1 cellular context compared by ENCODE assay signal in genomic region chr6:26351544-26351953, GRCh38.
TF ChIP-seq lines count a peak whose summit lies in the region.

No MANE protein-coding gene starts in this region.

TF ChIP-seq in K562, 482 proteins besides CTCF, POLR2A, EP300 and RAD21 (continued from another document and continues in another):
- TF ChIP-seq ZNF512 (tag; IDR thresholded peaks at IDR 0.05) = no peak
- TF ChIP-seq MECOM (CRISPR knock-in tag; IDR thresholded peaks at IDR 0.05) = peak; percentile 96
- no peak for TF ChIP-seq STAG1 (CRISPR knock-in tag; IDR thresholded peaks at IDR 0.05; ENCODE audit: borderline replicate concordance)
- no peak for TF ChIP-seq KAT2B (IDR thresholded peaks at IDR 0.05; ENCODE audit: low read depth, low read length)
- TF ChIP-seq FOXO4 (CRISPR knock-in tag; IDR thresholded peaks at IDR 0.05) = no peak
- no peak for TF ChIP-seq E2F1 (CRISPR knock-in tag; IDR thresholded peaks at IDR 0.05)
- TF ChIP-seq MTA3 (IDR thresholded peaks at IDR 0.05; ENCODE audit: borderline replicate concordance) = peak; percentile 95
- no peak for TF ChIP-seq LCOR (CRISPR knock-in tag; IDR thresholded peaks at IDR 0.05)
- no peak for TF ChIP-seq YY1 (IDR thresholded peaks at IDR 0.05; ENCODE audit: borderline replicate concordance in 1 of 3, control insufficient read depth in 1 of 3, extremely low read depth in 1 of 3, insufficient read depth in 3 of 3, insufficient read length in 1 of 3, insufficient replicate concordance in 2 of 3, low read depth in 1 of 3, low read length in 2 of 3)
- no peak for TF ChIP-seq NR2C2 (CRISPR knock-in tag; IDR thresholded peaks at IDR 0.05)
- TF ChIP-seq NR2C2 (tag; IDR thresholded peaks at IDR 0.05) = peak; percentile 81
- TF ChIP-seq POLR2B (IDR thresholded peaks at IDR 0.05; ENCODE audit: low read depth, partially characterized antibody) = no peak
- TF ChIP-seq ZBTB17 (CRISPR knock-in tag; IDR thresholded peaks at IDR 0.05) = peak; percentile 81
- peak; percentile 55; the same call in 1 of the 2 replicates for TF ChIP-seq MEF2D (tag; conservative IDR thresholded peaks at IDR 0.05; ENCODE audit: low read depth)
- no peak for TF ChIP-seq NR3C1 (CRISPR knock-in tag; IDR thresholded peaks at IDR 0.05)
- TF ChIP-seq ETV5 (CRISPR knock-in tag; IDR thresholded peaks at IDR 0.05; ENCODE audit: low read depth) = peak; percentile 86
- no peak for TF ChIP-seq ZNF41 (CRISPR knock-in tag; conservative IDR thresholded peaks at IDR 0.05)
- no peak for TF ChIP-seq NONO (IDR thresholded peaks at IDR 0.05; ENCODE audit: low read depth in 2 of 2, low read length in 1 of 2)
- TF ChIP-seq SRSF1 (IDR thresholded peaks at IDR 0.05; ENCODE audit: low read depth, low read length) = no peak
- peak; percentile 96 for TF ChIP-seq ATF7 (IDR thresholded peaks at IDR 0.05)
- TF ChIP-seq ZNF668 (CRISPR knock-in tag; IDR thresholded peaks at IDR 0.05) = no peak
- no peak for TF ChIP-seq ZNF77 (CRISPR knock-in tag; IDR thresholded peaks at IDR 0.05)
- TF ChIP-seq BDP1 (IDR thresholded peaks at IDR 0.05; ENCODE audit: insufficient read depth, insufficient read length) = no peak
- peak; percentile 14 to 51; a peak in 2 of 4 replicates for TF ChIP-seq NRF1 (conservative IDR thresholded peaks at IDR 0.05 in 1 of 2, IDR thresholded peaks at IDR 0.05 in 1 of 2)
- peak; percentile 37; the same call in 1 of the 2 replicates for TF ChIP-seq ZNF589 (CRISPR knock-in tag; IDR thresholded peaks at IDR 0.05; ENCODE audit: low read depth)
- TF ChIP-seq MIER1 (IDR thresholded peaks at IDR 0.05; ENCODE audit: low read depth) = no peak
- TF ChIP-seq ZBTB7A (IDR thresholded peaks at IDR 0.05; ENCODE audit: borderline replicate concordance, control insufficient read depth, low read depth, low read length) = no peak
- peak; percentile 32 for TF ChIP-seq ELF1 (tag; IDR thresholded peaks at IDR 0.05)
- no peak for TF ChIP-seq POLR3G (IDR thresholded peaks at IDR 0.05; ENCODE audit: extremely low read depth, insufficient read length, insufficient replicate concordance)
- no peak; the same call in 1 of the 2 replicates for TF ChIP-seq RUNX1 (IDR thresholded peaks at IDR 0.05; ENCODE audit: low read depth)
- peak in 1 of 2 experiments; percentile 71; a peak in 1 of 4 replicates for TF ChIP-seq ARNT (IDR thresholded peaks at IDR 0.05)
- no peak; the same call in 1 of the 2 replicates for TF ChIP-seq BACH1 (tag; IDR thresholded peaks at IDR 0.05)
- peak; percentile 97 for TF ChIP-seq SMARCA4 (IDR thresholded peaks at IDR 0.05)
- TF ChIP-seq STAT5A (IDR thresholded peaks at IDR 0.05; ENCODE audit: borderline replicate concordance, low read length) = peak; percentile 34; the same call in 1 of the 2 replicates
- TF ChIP-seq ZNF354B (CRISPR knock-in tag; IDR thresholded peaks at IDR 0.05) = no peak
- no peak for TF ChIP-seq CREB5 (CRISPR knock-in tag; IDR thresholded peaks at IDR 0.05)
- no peak for TF ChIP-seq HLTF (IDR thresholded peaks at IDR 0.05)
- TF ChIP-seq NR1H2 (CRISPR knock-in tag; IDR thresholded peaks at IDR 0.05) = no peak
- peak; percentile 85 for TF ChIP-seq LEF1 (IDR thresholded peaks at IDR 0.05)
- TF ChIP-seq TFAP4 (CRISPR knock-in tag; IDR thresholded peaks at IDR 0.05; ENCODE audit: borderline replicate concordance) = no peak
- TF ChIP-seq TEAD1 (CRISPR knock-in tag; IDR thresholded peaks at IDR 0.05) = peak; percentile 19 to 92; a peak in 2 of 4 replicates
- no peak for TF ChIP-seq FOXP1 (CRISPR knock-in tag; IDR thresholded peaks at IDR 0.05)
- TF ChIP-seq CEBPZ (IDR thresholded peaks at IDR 0.05; ENCODE audit: borderline replicate concordance, low read depth, low read length) = no peak
- no peak for TF ChIP-seq ZBTB49 (CRISPR knock-in tag; IDR thresholded peaks at IDR 0.05; ENCODE audit: borderline replicate concordance)
- TF ChIP-seq ZNF551 (CRISPR knock-in tag; IDR thresholded peaks at IDR 0.05) = no peak
- TF ChIP-seq BMI1 (IDR thresholded peaks at IDR 0.05; ENCODE audit: low read length) = no peak
- no peak for TF ChIP-seq ZNF239 (CRISPR knock-in tag; IDR thresholded peaks at IDR 0.05)
- no peak for TF ChIP-seq L3MBTL2 (IDR thresholded peaks at IDR 0.05)
- no peak for TF ChIP-seq HNRNPK (IDR thresholded peaks at IDR 0.05; ENCODE audit: low read depth, low read length, poor library complexity, severe bottlenecking)
- TF ChIP-seq ZKSCAN8 (CRISPR knock-in tag; IDR thresholded peaks at IDR 0.05) = no peak; the same call in 1 of the 2 replicates
- TF ChIP-seq NFYB (IDR thresholded peaks at IDR 0.05; ENCODE audit: extremely low read depth, insufficient read length) = no peak
- no peak for TF ChIP-seq GTF2B (IDR thresholded peaks at IDR 0.05; ENCODE audit: extremely low read depth, insufficient read length)
- no peak for TF ChIP-seq SIN3B (IDR thresholded peaks at IDR 0.05; ENCODE audit: low read depth)
- no peak for TF ChIP-seq KLF1 (tag; IDR thresholded peaks at IDR 0.05)
- TF ChIP-seq ZNF24 (IDR thresholded peaks at IDR 0.05) = peak; percentile 39; the same call in 1 of the 2 replicates
- TF ChIP-seq RB1 (IDR thresholded peaks at IDR 0.05; ENCODE audit: low read depth) = no peak
- TF ChIP-seq HIVEP1 (CRISPR knock-in tag; IDR thresholded peaks at IDR 0.05) = no peak
- no peak for TF ChIP-seq CBX1 (IDR thresholded peaks at IDR 0.05; ENCODE audit: low read depth)
- no peak for TF ChIP-seq ELK3 (CRISPR knock-in tag; IDR thresholded peaks at IDR 0.05)
- TF ChIP-seq RHOXF2B (CRISPR knock-in tag; conservative IDR thresholded peaks at IDR 0.05) = no peak
- no peak for TF ChIP-seq CREBBP (IDR thresholded peaks at IDR 0.05; ENCODE audit: low read depth, low read length)
- no peak for TF ChIP-seq FOXA3 (CRISPR knock-in tag; conservative IDR thresholded peaks at IDR 0.05 in 1 of 2, IDR thresholded peaks at IDR 0.05 in 1 of 2)
- TF ChIP-seq ZSCAN32 (CRISPR knock-in tag; IDR thresholded peaks at IDR 0.05) = no peak
- no peak for TF ChIP-seq FUS (optimal IDR thresholded peaks at IDR 0.05; ENCODE audit: low read depth, low read length)
- no peak for TF ChIP-seq HCFC1 (IDR thresholded peaks at IDR 0.05; ENCODE audit: low read depth, low read length)
- no peak for TF ChIP-seq ZBTB8A (IDR thresholded peaks at IDR 0.05; ENCODE audit: partially characterized antibody)
- no peak for TF ChIP-seq FIP1L1 (IDR thresholded peaks at IDR 0.05; ENCODE audit: low read depth, low read length, poor library complexity, severe bottlenecking)
